ENCODE assay signal across 22 cellular contexts in genomic region chr1:43251024-43251423, GRCh38. TPM values are rescaled to one million over a fixed set of nuclear protein-coding genes. Genes with fewer than 3 reads are reported as not detected.
"Had no signal": no experiment of that assay in that cellular context is flagged by ENCODE, and none has a peak within 500 bp of the region (broad histone marks: within the 10 kb centered on the region; RNA-seq: fewer than 3 reads in every experiment).

No MANE protein-coding gene starts in this region.

- H3K9ac ChIP-seq: SK-N-SH had no signal

- H3K4me1 ChIP-seq: breast epithelium, SJCRH30 had no signal

- H3K9me3 ChIP-seq: breast epithelium, SJCRH30 had no signal

- ATAC-seq: activated CD4-positive, CD25-positive, alpha-beta regulatory T cell treated with anti-CD3 and anti-CD28 coated beads, Interleukin-2, amount 50 U/mL, for 24 hours; Panc1 had no signal

- H3K27ac ChIP-seq: breast epithelium, RWPE1, SJCRH30 had no signal

- H3K4me3 ChIP-seq: breast epithelium, SJCRH30 had no signal

- H3K27me3 ChIP-seq: breast epithelium had no signal

- DNase-seq: activated CD4-positive, alpha-beta T cell treated with anti-CD3 and anti-CD28 coated beads for 4 hours; activated naive CD4-positive, alpha-beta T cell; activated T-cell treated with anti-CD3 and anti-CD28 coated beads, Interleukin-2, amount 50 U/mL, for 1 hour; aorta; central memory CD4-positive, alpha-beta T cell; MM.1S; NCI-H1105; NCI-H1436; NCI-H1694 treated with DMSO at 0.1 percent for 48 hours; NCI-H2029 treated with DMSO at 0.1 percent for 48 hours; NCI-H510A treated with DMSO at 0.1 percent for 48 hours; NCI-H69; NK-92 treated with Interleukin-12 subunit alpha and Interleukin-12 subunit beta, amount 100 ng/mL, for 24 hours; OCI-M1; Right ventricle myocardium superior; SJCRH30; SK-N-SH had no signal

- H3K36me3 ChIP-seq: breast epithelium, SJCRH30 had no signal

- H3K4me2 ChIP-seq: SK-N-SH had no signal

RNA-seq across cellular contexts. Expression of gene TMEM125, which starts 18.8 kb away (rescaled TPM):
- total RNA-seq: aorta; Right ventricle myocardium superior; SJCRH30; T-helper 1 cell treated with Interleukin-12 subunit alpha and Interleukin-12 subunit beta and Interleukin-4 antibody, amounts not matched to agents 30 ng/mL and 1 ng/mL, for 36 hours had no signal
- polyA plus RNA-seq: SK-N-SH had no signal

RNA-seq across cellular contexts. Expression of gene C1orf210, which starts 34.4 kb away (rescaled TPM):
- total RNA-seq: aorta; Right ventricle myocardium superior; SJCRH30; T-helper 1 cell treated with Interleukin-12 subunit alpha and Interleukin-12 subunit beta and Interleukin-4 antibody, amounts not matched to agents 30 ng/mL and 1 ng/mL, for 36 hours had no signal
- polyA plus RNA-seq: SK-N-SH had no signal
